Comparison of ENCODE assay signal across 17 cellular contexts in genomic region chr10:78255214-78255613, GRCh38.
DNase-seq lines count a peak whose midpoint lies in the region; ATAC-seq and TF ChIP-seq lines count a peak whose summit lies in the region.
"Had no signal": no experiment of that assay in that cellular context is flagged by ENCODE, and none has a peak within 500 bp of the region (broad histone marks: within the 10 kb centered on the region; RNA-seq: fewer than 3 reads in every experiment).

No MANE protein-coding gene starts in this region.

- no peak for TF ChIP-seq CTCF in AG04450 (IDR thresholded peaks at IDR 0.05; ENCODE audit: low read depth, low read length)
- no peak for TF ChIP-seq CTCF in Loucy (conservative IDR thresholded peaks at IDR 0.05; ENCODE audit: low read length)
- TF ChIP-seq CTCF in neural crest cell (conservative IDR thresholded peaks at IDR 0.05), result no peak

- no peaks in the 10 kb centered on the region for H3K9me3 Mint-ChIP-seq in dendritic cell treated with granulocyte-macrophage colony-stimulating factor and Interleukin-4, amounts not matched to agents 40 ng/mL and 50 ng/mL, for 4 days
- peaks cover 2% of the 10 kb centered on the region for H3K9me3 Mint-ChIP-seq in neural crest cell
- H3K9me3 Mint-ChIP-seq: activated naive CD8-positive, alpha-beta T cell treated with anti-CD3 and anti-CD28 coated beads for 36 hours; stimulated activated naive B cell treated with anti-CD40 and anti-IgM and Interleukin-4, amounts not matched to agents 10 μg/mL and 1 μg/mL and 100 μg/mL, for 72 hours had no signal

- CTCF ChIA-PET in AG04450 (lab: Charles Lee), result interaction anchor here (1.5 kb wide), 1 partner anchor 208 kb away, joined by 4 read pairs; no protein-coding TSS in a partner anchor

- no peaks in the 10 kb centered on the region for H3K27me3 ChIP-seq in AG04450 (ENCODE audit: control insufficient read depth, insufficient read depth, low read length)
- no peaks in the 10 kb centered on the region for H3K27me3 ChIP-seq in Loucy (ENCODE audit: insufficient read depth, low read length, poor library complexity, severe bottlenecking)
- H3K27me3 ChIP-seq: esophagus muscularis mucosa had no signal

- peaks cover 80% of the 10 kb centered on the region for H3K4me1 ChIP-seq in Loucy (ENCODE audit: insufficient read depth, low read length, poor library complexity, severe bottlenecking)
- H3K4me1 ChIP-seq: HAP-1 had no signal

- H4K20me1 ChIP-seq in Loucy (ENCODE audit: insufficient read depth, low read length, poor library complexity, severe bottlenecking), result no peaks in the 10 kb centered on the region

- ATAC-seq in GM18519 (IDR thresholded peaks at IDR 0.05; ENCODE audit: low FRiP score, unreplicated experiment) (no peak), GM21717 (IDR thresholded peaks at IDR 0.05; ENCODE audit: unreplicated experiment) (no peak)
- ATAC-seq: stimulated activated naive B cell treated with anti-CD40 and anti-IgM and Interleukin-4, amounts not matched to agents 10 μg/mL and 1 μg/mL and 100 μg/mL, for 72 hours; T-helper 17 cell had no signal

- H3K9me3 ChIP-seq in AG04450 (ENCODE audit: control insufficient read depth, insufficient read depth, low read length), result no peaks in the 10 kb centered on the region
- no peaks in the 10 kb centered on the region for H3K9me3 ChIP-seq in Loucy (ENCODE audit: insufficient read depth, low read depth, low read length)
- H3K9me3 ChIP-seq: esophagus muscularis mucosa, HAP-1 had no signal

- no peaks in the 10 kb centered on the region for H3K36me3 Mint-ChIP-seq in dendritic cell treated with granulocyte-macrophage colony-stimulating factor and Interleukin-4, amounts not matched to agents 40 ng/mL and 50 ng/mL, for 4 days (ENCODE audit: low read depth)
- no peaks in the 10 kb centered on the region for H3K36me3 Mint-ChIP-seq in neural crest cell (ENCODE audit: low read depth)
- H3K36me3 Mint-ChIP-seq: activated naive CD8-positive, alpha-beta T cell treated with anti-CD3 and anti-CD28 coated beads for 36 hours; stimulated activated naive B cell treated with anti-CD40 and anti-IgM and Interleukin-4, amounts not matched to agents 10 μg/mL and 1 μg/mL and 100 μg/mL, for 72 hours had no signal

- no peak for DNase-seq in AG04450 (ENCODE audit: low read depth, low spot score)
- no peak for DNase-seq in neural crest cell (ENCODE audit: low read depth, low spot score)
- DNase-seq in NCI-H2171 treated with DMSO at 0.1 percent for 48 hours (lab: John Stamatoyannopoulos, UW), result no peak
- no peak for DNase-seq in DMS 273 (lab: John Stamatoyannopoulos, UW; ENCODE audit: unreplicated experiment)
- DNase-seq: activated naive CD8-positive, alpha-beta T cell treated with anti-CD3 and anti-CD28 coated beads for 36 hours; DMS79; NCI-H187 treated with DMSO at 0.1 percent for 48 hours; NCI-H524; stimulated activated naive B cell treated with anti-CD40 and anti-IgM and Interleukin-4, amounts not matched to agents 10 μg/mL and 1 μg/mL and 100 μg/mL, for 72 hours; T-helper 17 cell had no signal

- POLR2A ChIA-PET in AG04450 (lab: Yijun Ruan, JAX), result interaction anchor here (1.0 kb wide), 2 partner anchors 81 to 205 kb away, joined by 3 read pairs; no protein-coding TSS in a partner anchor

- H3K4me2 ChIP-seq in Loucy (ENCODE audit: low read depth, low read length, poor library complexity, severe bottlenecking), result no peak overlapping the region
- H3K4me2 ChIP-seq: KMS-11 had no signal

- no peaks in the 10 kb centered on the region for H3K9me2 ChIP-seq in Loucy (replicated peaks; ENCODE audit: low read depth, low read length)

- peak overlapping the region; percentile 43 for H3K9ac ChIP-seq in Loucy (ENCODE audit: low read depth, low read length, poor library complexity, severe bottlenecking)
- H3K9ac ChIP-seq: KMS-11 had no signal

- H3K4me3 ChIP-seq in AG04450 (ENCODE audit: low read depth, low read length) (no peak overlapping the region), Loucy (ENCODE audit: low read length, poor library complexity, severe bottlenecking) (no peak overlapping the region)
- H3K4me3 ChIP-seq: esophagus muscularis mucosa, HAP-1 had no signal

- H3K27ac ChIP-seq in AG04450 (ENCODE audit: low read depth, low read length), result peak overlapping the region; percentile 97
- H3K27ac ChIP-seq: KMS-11 had no signal

- H3K79me2 ChIP-seq in Loucy (ENCODE audit: insufficient read depth, low read length), result peaks cover 20% of the 10 kb centered on the region

- H3K4me3 Mint-ChIP-seq in dendritic cell treated with granulocyte-macrophage colony-stimulating factor and Interleukin-4, amounts not matched to agents 40 ng/mL and 50 ng/mL, for 4 days, result no peak overlapping the region
- no peak overlapping the region for H3K4me3 Mint-ChIP-seq in neural crest cell
- H3K4me3 Mint-ChIP-seq: activated naive CD8-positive, alpha-beta T cell treated with anti-CD3 and anti-CD28 coated beads for 36 hours; stimulated activated naive B cell treated with anti-CD40 and anti-IgM and Interleukin-4, amounts not matched to agents 10 μg/mL and 1 μg/mL and 100 μg/mL, for 72 hours; T-helper 17 cell had no signal

- H2AFZ ChIP-seq in Loucy (ENCODE audit: low read length), result no peak overlapping the region

- peaks cover 68% of the 10 kb centered on the region for H3K4me1 Mint-ChIP-seq in dendritic cell treated with granulocyte-macrophage colony-stimulating factor and Interleukin-4, amounts not matched to agents 40 ng/mL and 50 ng/mL, for 4 days (ENCODE audit: low read depth)
- peaks cover 20% of the 10 kb centered on the region for H3K4me1 Mint-ChIP-seq in neural crest cell

- H3K36me3 ChIP-seq in Loucy (ENCODE audit: insufficient read depth, low read length), result no peaks in the 10 kb centered on the region
- H3K36me3 ChIP-seq: esophagus muscularis mucosa, HAP-1 had no signal

- H3K27ac Mint-ChIP-seq in dendritic cell treated with granulocyte-macrophage colony-stimulating factor and Interleukin-4, amounts not matched to agents 40 ng/mL and 50 ng/mL, for 4 days, result peak overlapping the region; percentile 8
- peak overlapping the region; percentile 7 for H3K27ac Mint-ChIP-seq in neural crest cell (ENCODE audit: unreplicated experiment)
- H3K27ac Mint-ChIP-seq: activated naive CD8-positive, alpha-beta T cell treated with anti-CD3 and anti-CD28 coated beads for 36 hours; stimulated activated naive B cell treated with anti-CD40 and anti-IgM and Interleukin-4, amounts not matched to agents 10 μg/mL and 1 μg/mL and 100 μg/mL, for 72 hours; T-helper 17 cell had no signal

- intact Hi-C loops in dendritic cell treated with granulocyte-macrophage colony-stimulating factor and Interleukin-4, amounts not matched to agents 40 ng/mL and 50 ng/mL, for 4 days (cut with micrococcal nuclease), result loop anchor here (5.0 kb wide), 1 partner anchor 47 kb away; no protein-coding TSS in a partner anchor

- peaks cover 4% of the 10 kb centered on the region for H3K27me3 Mint-ChIP-seq in dendritic cell treated with granulocyte-macrophage colony-stimulating factor and Interleukin-4, amounts not matched to agents 40 ng/mL and 50 ng/mL, for 4 days
- H3K27me3 Mint-ChIP-seq in neural crest cell (ENCODE audit: low read depth), result no peaks in the 10 kb centered on the region
- H3K27me3 Mint-ChIP-seq: activated naive CD8-positive, alpha-beta T cell treated with anti-CD3 and anti-CD28 coated beads for 36 hours had no signal

- peaks cover 5% of the 10 kb centered on the region; the same call in 1 of the 2 replicates for H3F3A ChIP-seq in Loucy (ENCODE audit: low read depth)
